Comparison of ENCODE assay signal across 7 cellular contexts in the genomic region with DNA sequence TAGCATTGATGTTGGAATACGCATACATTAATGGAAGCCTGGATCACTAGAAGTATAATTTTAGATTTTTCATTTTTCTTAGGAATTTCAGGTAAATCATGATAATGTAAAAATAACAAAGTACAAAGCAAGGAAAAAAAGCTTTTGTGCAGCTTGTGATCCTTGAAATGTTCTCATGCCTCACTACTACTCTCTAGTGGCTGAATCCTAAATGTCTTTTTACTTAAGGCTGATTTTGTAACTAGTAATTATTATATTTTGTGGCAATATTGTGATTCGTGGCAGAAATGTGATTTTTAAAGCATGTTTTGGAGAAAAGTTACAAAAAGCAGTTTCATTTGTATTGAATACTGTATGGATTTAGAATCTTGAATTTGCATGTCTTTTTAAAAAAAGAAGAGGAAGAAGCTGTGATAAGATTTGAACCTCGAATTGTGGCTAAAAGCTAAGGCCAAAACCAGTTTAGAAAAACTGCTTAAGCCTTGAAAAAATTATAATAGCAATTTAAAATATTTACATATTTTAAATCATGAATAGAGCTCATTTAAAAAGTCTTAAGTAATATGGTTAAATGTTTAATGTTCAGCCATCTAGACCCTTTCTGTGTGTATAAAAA. TPM values are rescaled to one million over a fixed set of nuclear protein-coding genes. Genes with fewer than 3 reads are reported as not detected.
DNase-seq lines count a peak whose midpoint lies in the region; ATAC-seq and TF ChIP-seq lines count a peak whose summit lies in the region.

No MANE protein-coding gene starts in this region.

- no peaks in the 10 kb centered on the region for H3K9me3 Mint-ChIP-seq in progenitor cell of endocrine pancreas (ENCODE audit: low read depth)

- no peak overlapping the region for H3K27ac ChIP-seq in substantia nigra (ENCODE audit: low read depth, low read length, poor library complexity, severe bottlenecking)

- H3K27ac Mint-ChIP-seq in progenitor cell of endocrine pancreas = no peak overlapping the region

- TF ChIP-seq CTCF in GM12874 (IDR thresholded peaks at IDR 0.05; ENCODE audit: insufficient read depth, low read depth, low read length) (peak; percentile 29; the same call in 1 of the 2 replicates), progenitor cell of endocrine pancreas (IDR thresholded peaks at IDR 0.05; ENCODE audit: unreplicated experiment) (peak; percentile 66)

- ATAC-seq in GM18873 (IDR thresholded peaks at IDR 0.05; ENCODE audit: low FRiP score, unreplicated experiment) = no peak
- ATAC-seq in HG03442 (IDR thresholded peaks at IDR 0.05; ENCODE audit: unreplicated experiment) = no peak

- DNase-seq in NCI-H2196 treated with DMSO at 0.1 percent for 48 hours (lab: John Stamatoyannopoulos, UW; ENCODE audit: unreplicated experiment) (peak; percentile 34), dermis microvascular lymphatic vessel endothelial cell (ENCODE audit: low read depth in 2 of 2) (peak; percentile 10 to 46), progenitor cell of endocrine pancreas (ENCODE audit: low spot score, unreplicated experiment) (no peak), substantia nigra (lab: John Stamatoyannopoulos, UW) (no peak)

- H3K36me3 Mint-ChIP-seq in progenitor cell of endocrine pancreas (ENCODE audit: insufficient read depth) = peaks cover 21% of the 10 kb centered on the region

- H3K27me3 Mint-ChIP-seq in progenitor cell of endocrine pancreas = no peaks in the 10 kb centered on the region

- H3K4me3 Mint-ChIP-seq in progenitor cell of endocrine pancreas (ENCODE audit: low read depth) = no peak overlapping the region

- H3K4me1 Mint-ChIP-seq in progenitor cell of endocrine pancreas (ENCODE audit: low read depth) = peaks cover 20% of the 10 kb centered on the region

RNA-seq across cellular contexts. Expression of a gene that starts 39.0 kb away (rescaled TPM):
- total RNA-seq in dermis microvascular lymphatic vessel endothelial cell = 20.6 and 22.5 TPM in 2 replicates
- total RNA-seq in progenitor cell of endocrine pancreas = 143 and 156 TPM in 2 replicates

Comparison
In these comparisons a context has a peak if more than half of its experiments do, and no peak if none do; other contexts are left out.
1. DNase-seq: peak in NCI-H2196 treated with DMSO at 0.1 percent for 48 hours (single experiment) and dermis microvascular lymphatic vessel endothelial cell (2 of 2); none in progenitor cell of endocrine pancreas (single experiment) and substantia nigra (0 of 49).